In the genomic region with DNA sequence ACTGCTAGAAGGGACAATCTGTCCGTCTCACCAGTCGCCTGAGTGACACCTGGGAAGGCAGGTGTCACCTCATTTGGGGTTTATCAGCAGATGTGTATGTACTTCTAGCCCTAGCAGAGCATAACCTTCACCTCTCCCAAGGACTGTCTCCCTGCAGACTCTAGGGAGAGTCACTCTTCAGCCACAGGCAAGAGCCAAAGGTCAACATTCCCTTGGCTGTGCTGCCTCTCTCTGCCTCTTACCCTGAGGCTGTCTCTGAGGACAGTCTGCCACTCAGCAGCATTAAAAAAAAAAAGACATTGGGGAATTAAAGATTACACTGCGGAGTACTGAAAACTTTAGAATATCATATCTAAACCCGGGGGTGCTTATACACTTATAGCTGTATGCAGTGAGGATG, we compare ENCODE assay signal across 28 cellular contexts.
"Had no signal": no experiment of that assay in that cellular context is flagged by ENCODE, and none has a peak within 500 bp of the region (broad histone marks: within the 10 kb centered on the region; RNA-seq: fewer than 3 reads in every experiment).

No MANE protein-coding gene starts in this region.

- H3K4me3 ChIP-seq: heart right ventricle, hepatocyte, left lung, lower lobe of right lung, neural progenitor cell, pancreas, prostate gland, right lobe of liver, smooth muscle cell, tibial nerve, upper lobe of left lung had no signal

- H3K79me2 ChIP-seq: hepatocyte had no signal

- H3K36me3 ChIP-seq: heart right ventricle, left lung, lower lobe of right lung, neural progenitor cell, pancreas, prostate gland, right lobe of liver, tibial nerve, upper lobe of left lung had no signal

- H3K4me1 ChIP-seq: heart right ventricle, left lung, lower lobe of right lung, pancreas, prostate gland, right lobe of liver, tibial nerve, upper lobe of left lung had no signal

- H3K27ac ChIP-seq: heart right ventricle, hepatocyte, left lung, lower lobe of right lung, neural progenitor cell, pancreas, prostate gland, right lobe of liver, tibial nerve, upper lobe of left lung had no signal

- H3K9me3 ChIP-seq: heart right ventricle, left lung, lower lobe of right lung, pancreas, prostate gland, right lobe of liver, tibial nerve, upper lobe of left lung had no signal

- H3K27me3 ChIP-seq: heart right ventricle, hepatocyte, left lung, neural progenitor cell, pancreas, right lobe of liver, tibial nerve, upper lobe of left lung had no signal

- DNase-seq: heart right ventricle; kidney glomerular epithelial cell; left cardiac atrium; left lung; lower lobe of right lung; mammary epithelial cell; mesendoderm; naive B cell; natural killer cell; nephron progenitor cell; pancreas; posterior cingulate gyrus; retina; right lobe of liver; stimulated activated CD4-positive, alpha-beta T cell treated with anti-CD3 and anti-CD28 coated beads, Interleukin-1b, Interleukin-23, amount 100 ng/mL, for 48 hours; stimulated activated CD4-positive, alpha-beta T cell treated with anti-CD3 and anti-CD28 coated beads, Interleukin-2, amount 100 ng/mL, for 48 hours; stimulated activated CD4-positive, alpha-beta T cell treated with anti-CD3 and anti-CD28 coated beads, Interleukin-4, amount 100 ng/mL, for 4 hours; stimulated activated CD8-positive, alpha-beta memory T cell treated with anti-CD3 and anti-CD28 coated beads, Interleukin-4, amount 100 ng/mL, for 48 hours; stimulated activated naive CD4-positive, alpha-beta T cell treated with Interleukin-2 at 50 U/mL for 16 hours; stimulated activated naive CD8-positive, alpha-beta T cell treated with anti-CD3 and anti-CD28 coated beads, Interleukin-15, amount 100 ng/mL, for 72 hours; substantia nigra; upper lobe of left lung had no signal

- ATAC-seq: heart right ventricle; left cardiac atrium; left lung; lower lobe of right lung; natural killer cell; pancreas; stimulated activated memory B cell treated with anti-CD40 and anti-IgM and Interleukin-4, amounts not matched to agents 10 μg/mL and 1 μg/mL and 100 μg/mL, for 72 hours; stimulated activated naive CD8-positive, alpha-beta T cell treated with anti-CD3 and anti-CD28 coated beads, Interleukin-15, amount 100 ng/mL, for 72 hours had no signal

- H2AFZ ChIP-seq: hepatocyte, neural progenitor cell had no signal

- H3K4me2 ChIP-seq: hepatocyte, neural progenitor cell, smooth muscle cell had no signal
